Comparison of ENCODE assay signal across 16 cellular contexts in genomic region chr17:8405499-8406016, GRCh38. TPM values are rescaled to one million over a fixed set of nuclear protein-coding genes. Genes with fewer than 3 reads are reported as not detected.
DNase-seq lines count a peak whose midpoint lies in the region; ATAC-seq, FAIRE-seq and TF ChIP-seq lines count a peak whose summit lies in the region.
"Had no signal": no experiment of that assay in that cellular context is flagged by ENCODE, and none has a peak within 500 bp of the region (broad histone marks: within the 10 kb centered on the region; RNA-seq: fewer than 3 reads in every experiment).

No MANE protein-coding gene starts in this region.

- no peaks in the 10 kb centered on the region; the same call in 1 of the 2 replicates for H3K23me2 ChIP-seq in H1 (ENCODE audit: low read depth, low read length)

- H3K27ac ChIP-seq in BLaER1 (peak overlapping the region; percentile 41; the same call in 1 of the 2 replicates), H1 (ENCODE audit: low read depth, low read length) (no peak overlapping the region; the same call in 1 of the 2 replicates), aorta (ENCODE audit: low read depth in 1 of 2, low read length in 2 of 2) (no peak overlapping the region)

- no peak for TF ChIP-seq POLR2A in H1 (IDR thresholded peaks at IDR 0.05; ENCODE audit: control extremely low read depth in 1 of 2, low read depth in 2 of 2, low read length in 2 of 2)

- TF ChIP-seq RAD21 in H1 (IDR thresholded peaks at IDR 0.05 in 1 of 2, conservative IDR thresholded peaks at IDR 0.05 in 1 of 2; ENCODE audit: low read depth in 2 of 2, low read length in 2 of 2) = no peak

- intact Hi-C loops in mucosa of descending colon (cut with DNase I, micrococcal nuclease) (no loop called here), aorta (cut with DNase I) (loop anchor here in 1 of 2 donors (5.0 kb wide), 1 partner anchor 487 kb away; no protein-coding TSS in a partner anchor), Right ventricle myocardium superior (cut with DNase I) (no loop called here)

- H4K91ac ChIP-seq in H1 (replicated peaks; ENCODE audit: insufficient read length, low read length) = no peak overlapping the region

- POLR2A ChIA-PET in H1 (lab: Charles Lee; ENCODE audit: partially characterized antibody) = interaction anchor here (1.2 to 1.4 kb wide), 2 partner anchors 11 to 29 kb away, joined by 4 to 6 read pairs; partner anchors contain the start of gene KRABD2

- H3K23ac ChIP-seq in H1 (ENCODE audit: insufficient read length) = no peak overlapping the region

- CTCF ChIA-PET in H1 (lab: Charles Lee; ENCODE audit: partially characterized antibody) = interaction anchor here (1.6 kb wide), 1 partner anchor 65 kb away, joined by 4 read pairs; no protein-coding TSS in a partner anchor

- no peaks in the 10 kb centered on the region for H3K27me3 ChIP-seq in BLaER1
- no peaks in the 10 kb centered on the region for H3K27me3 ChIP-seq in H1 (replicated peaks in 1 of 4; ENCODE audit: control insufficient read depth in 3 of 4, extremely low read depth in 1 of 4, insufficient read depth in 3 of 4, low read length in 3 of 4)
- H3K27me3 ChIP-seq in aorta (ENCODE audit: control insufficient read depth in 1 of 2, insufficient read depth in 2 of 2, low read length in 1 of 2) = no peaks in the 10 kb centered on the region
- H3K27me3 ChIP-seq: BE2C had no signal

- no peak overlapping the region for H2BK20ac ChIP-seq in H1 (ENCODE audit: low read length)

- H3K4me1 ChIP-seq in BLaER1 = peaks cover 10% of the 10 kb centered on the region
- peaks cover 0 to 10% (median 4%) of the 10 kb centered on the region in 4 experiments; a peak in 6 of 7 replicates for H3K4me1 ChIP-seq in H1 (replicated peaks in 1 of 4; ENCODE audit: control insufficient read depth in 3 of 4, insufficient read depth in 4 of 4, low read length in 3 of 4)
- H3K4me1 ChIP-seq in mucosa of descending colon (ENCODE audit: low read depth) = no peaks in the 10 kb centered on the region
- H3K4me1 ChIP-seq in aorta (ENCODE audit: control insufficient read depth in 1 of 2, insufficient read depth in 2 of 2, low read length in 2 of 2) = no peaks in the 10 kb centered on the region
- H3K4me1 ChIP-seq: BE2C had no signal

- H2BK120ac ChIP-seq in H1 (replicated peaks; ENCODE audit: low read depth, low read length) = no peak overlapping the region

- H3K9ac ChIP-seq in BLaER1 = no peak overlapping the region; the same call in 1 of the 2 replicates
- H3K9ac ChIP-seq in H1 (replicated peaks in 1 of 4; ENCODE audit: extremely low read depth in 1 of 4, low read depth in 3 of 4, low read length in 3 of 4) = no peak overlapping the region

- H3K79me1 ChIP-seq in H1 (ENCODE audit: low read depth, low read length) = no peaks in the 10 kb centered on the region

- DNase-seq in COLO668 (lab: John Stamatoyannopoulos, UW; ENCODE audit: unreplicated experiment) (peak; percentile 6), H1 (ENCODE audit: low read depth in 1 of 2, low spot score in 2 of 2) (no peak), mucosa of descending colon (no peak), aorta (no peak), Right ventricle myocardium superior (no peak)
- DNase-seq: BE2C; CD8-positive, alpha-beta memory T cell; GF-D8 had no signal

- no peak overlapping the region; the same call in 1 of the 2 replicates for H2BK12ac ChIP-seq in H1 (ENCODE audit: low read depth, low read length)

- H4K20me1 ChIP-seq in BLaER1 = no peaks in the 10 kb centered on the region
- H4K20me1 ChIP-seq in H1 (replicated peaks in 1 of 2; ENCODE audit: control insufficient read depth in 1 of 2, insufficient read depth in 2 of 2, low read length in 2 of 2) = no peaks in the 10 kb centered on the region

- H3K14ac ChIP-seq in H1 (ENCODE audit: insufficient read length) = no peak overlapping the region

- FAIRE-seq in H1 (lab: Jason Lieb, UNC) = no peak
- FAIRE-seq: A204.1 had no signal

- no peaks in the 10 kb centered on the region for H3K9me3 ChIP-seq in BLaER1
- H3K9me3 ChIP-seq in H1 (ENCODE audit: insufficient read depth in 2 of 2, low read depth in 1 of 2, low read length in 1 of 2) = no peaks in the 10 kb centered on the region
- H3K9me3 ChIP-seq in mucosa of descending colon = no peaks in the 10 kb centered on the region
- H3K9me3 ChIP-seq in aorta (ENCODE audit: control insufficient read depth, low read length) = no peaks in the 10 kb centered on the region
- H3K9me3 ChIP-seq: BE2C had no signal

- peak overlapping the region; percentile 29; the same call in 1 of the 2 replicates for H2BK15ac ChIP-seq in H1 (ENCODE audit: low read length)

- H3K18ac ChIP-seq in H1 (ENCODE audit: extremely low read depth, low read length) = no peak overlapping the region

- H2AFZ ChIP-seq in H1 (ENCODE audit: low read length) = no peak overlapping the region

- no peak for TF ChIP-seq CTCF in H1 (IDR thresholded peaks at IDR 0.05; ENCODE audit: control extremely low read depth in 1 of 3, insufficient read depth in 1 of 3, low read depth in 1 of 3, low read length in 3 of 3)
- TF ChIP-seq CTCF in mucosa of descending colon (IDR thresholded peaks at IDR 0.05) = no peak

- no peak overlapping the region for H3K56ac ChIP-seq in H1 (replicated peaks; ENCODE audit: insufficient read length, low read depth, low read length)

- TF ChIP-seq EP300 in H1 (IDR thresholded peaks at IDR 0.05; ENCODE audit: borderline replicate concordance in 1 of 2, low read depth in 2 of 2, low read length in 2 of 2) = no peak

- H3K36me3 ChIP-seq in BLaER1 (no peaks in the 10 kb centered on the region), H1 (ENCODE audit: control insufficient read depth in 2 of 4, insufficient read depth in 4 of 4, low read length in 3 of 4) (no peaks in the 10 kb centered on the region), mucosa of descending colon (ENCODE audit: low read depth) (no peaks in the 10 kb centered on the region), aorta (ENCODE audit: control insufficient read depth in 1 of 2, insufficient read depth in 2 of 2, low read length in 1 of 2) (no peaks in the 10 kb centered on the region)
- H3K36me3 ChIP-seq: BE2C had no signal

- ATAC-seq in mucosa of descending colon = peak; percentile 8
- no peak for ATAC-seq in HG03571 (IDR thresholded peaks at IDR 0.05; ENCODE audit: unreplicated experiment)
- ATAC-seq in HG02981 (IDR thresholded peaks at IDR 0.05; ENCODE audit: unreplicated experiment) = no peak
- no peak for ATAC-seq in aorta (ENCODE audit: low FRiP score)
- no peak for ATAC-seq in Right ventricle myocardium superior (ENCODE audit: poor library complexity)
- ATAC-seq: HCT116 had no signal

- no peaks in the 10 kb centered on the region for H3K79me2 ChIP-seq in H1 (ENCODE audit: control insufficient read depth in 1 of 2, insufficient read depth in 2 of 2, low read length in 2 of 2)

- no peak overlapping the region for H4K5ac ChIP-seq in H1 (ENCODE audit: insufficient read length, low read depth, low read length)

- 96% methylated on average over 9 of the region's 11 CpGs; no CpG with 5 or more reads in 1 of the 2 experiments for WGBS in H1 (ENCODE audit: extremely low coverage in 1 of 2, insufficient coverage in 1 of 2, insufficient read length in 1 of 2, insufficient replicate concordance in 2 of 2, low coverage in 1 of 2, low lambda C conversion rate in 2 of 2, missing lambda C conversion rate in 1 of 2), 2 experiments
- 91 to 92% methylated on average over 11 of the region's 11 CpGs for WGBS in aorta, 2 donors

- H3K4me3 ChIP-seq in BLaER1 = no peak overlapping the region
- no peak overlapping the region for H3K4me3 ChIP-seq in H1 (ENCODE audit: extremely low read depth in 1 of 4, insufficient read depth in 2 of 4, low read depth in 3 of 4, low read length in 4 of 4)
- no peak overlapping the region for H3K4me3 ChIP-seq in mucosa of descending colon
- H3K4me3 ChIP-seq in aorta (ENCODE audit: low read length in 2 of 2) = no peak overlapping the region

- peak overlapping the region; percentile 50 for H3K4me2 ChIP-seq in BLaER1
- no peak overlapping the region for H3K4me2 ChIP-seq in H1 (ENCODE audit: insufficient read depth in 1 of 2, low read depth in 2 of 2, low read length in 2 of 2)

- H3K4ac ChIP-seq in H1 (replicated peaks; ENCODE audit: insufficient read length, low read depth, low read length) = no peak overlapping the region

- no peak overlapping the region for H4K8ac ChIP-seq in H1 (ENCODE audit: extremely low read depth, insufficient read depth, low read length)

- no peak overlapping the region for H2BK5ac ChIP-seq in H1 (ENCODE audit: low read depth, low read length)

- no peak overlapping the region for H2AK5ac ChIP-seq in H1 (ENCODE audit: low read depth, low read length)

RNA-seq across cellular contexts. Expression of gene RNF222, which starts 7.9 kb away (rescaled TPM):
- total RNA-seq in H1 (2021; fragmentation: NEBNext Ultra II Directional; extraction: Animal tissue kit (Norgen Biotek cat#: 25700)) = not detected in 2 replicates
- polyA plus RNA-seq in H1 (2011; rRNA removed) (not detected in 2 replicates), aorta (not detected)
- not detected for polyA plus RNA-seq in H1 (2011; cell fraction: cytosol; rRNA removed)
- polyA plus RNA-seq in H1 (2011; cell fraction: nucleus; rRNA removed) = not detected
- 0.05 to 0.08 TPM in 2 of 4 replicates, not detected in the others for polyA plus RNA-seq in H1 (2012, experiment 1 of 2)
- not detected for polyA plus RNA-seq in H1 (2012, experiment 2 of 2)
- polyA plus RNA-seq in H1 (2013, experiment 1 of 2) = 0.04 TPM
- 0.06 TPM for polyA plus RNA-seq in H1 (2013, experiment 2 of 2)
- not detected in 2 replicates for polyA minus RNA-seq in H1 (2011; rRNA and poly(A)+ RNA removed)
- polyA minus RNA-seq in H1 (2011; cell fraction: cytosol; rRNA and poly(A)+ RNA removed) = not detected
- not detected for polyA minus RNA-seq in H1 (2011; cell fraction: nucleus; rRNA and poly(A)+ RNA removed)
- total RNA-seq in mucosa of descending colon (not detected), aorta (not detected), Right ventricle myocardium superior (not detected)
- total RNA-seq: CD8-positive, alpha-beta memory T cell; H4; HT1080 had no signal
- polyA plus RNA-seq: AG04450 had no signal

RNA-seq across cellular contexts. Expression of gene RPL26, which starts 22.6 kb away (rescaled TPM):
- total RNA-seq in H1 (2021; fragmentation: NEBNext Ultra II Directional; extraction: Animal tissue kit (Norgen Biotek cat#: 25700)) = 1,963 and 1,980 TPM in 2 replicates
- polyA plus RNA-seq in H1 (2011; rRNA removed) (1,277 and 2,554 TPM in 2 replicates), aorta (1,000 to 10,000 TPM; 3,230 to 6,952 TPM)
- 4,614 TPM for polyA plus RNA-seq in H1 (2011; cell fraction: cytosol; rRNA removed)
- 1,124 TPM for polyA plus RNA-seq in H1 (2011; cell fraction: nucleus; rRNA removed)
- 3,459 to 5,414 TPM (median 3,765 TPM) in 4 replicates for polyA plus RNA-seq in H1 (2012, experiment 1 of 2)
- 5,853 TPM for polyA plus RNA-seq in H1 (2012, experiment 2 of 2)
- polyA plus RNA-seq in H1 (2013, experiment 1 of 2) = 6,093 TPM
- 5,996 TPM for polyA plus RNA-seq in H1 (2013, experiment 2 of 2)
- 979 and 1,967 TPM in 2 replicates for polyA minus RNA-seq in H1 (2011; rRNA and poly(A)+ RNA removed)
- polyA minus RNA-seq in H1 (2011; cell fraction: cytosol; rRNA and poly(A)+ RNA removed) = 386 TPM
- 791 TPM for polyA minus RNA-seq in H1 (2011; cell fraction: nucleus; rRNA and poly(A)+ RNA removed)
- total RNA-seq in mucosa of descending colon (1,000 to 10,000 TPM; 1,217 to 1,361 (median 1,229) TPM), aorta (1,000 to 10,000 TPM; 1,055 to 1,238 TPM), Right ventricle myocardium superior (939 TPM)

RNA-seq across cellular contexts. Expression of gene NDEL1, which starts 30.1 kb away (rescaled TPM):
- 31.3 and 32.9 TPM in 2 replicates for total RNA-seq in H1 (2021; fragmentation: NEBNext Ultra II Directional; extraction: Animal tissue kit (Norgen Biotek cat#: 25700))
- polyA plus RNA-seq in H1 (2011; rRNA removed) (31.1 and 31.2 TPM in 2 replicates), aorta (10 to 100 TPM; 52.3 to 79.3 TPM)
- polyA plus RNA-seq in H1 (2011; cell fraction: cytosol; rRNA removed) = 24.0 TPM
- 25.5 TPM for polyA plus RNA-seq in H1 (2011; cell fraction: nucleus; rRNA removed)
- polyA plus RNA-seq in H1 (2012, experiment 1 of 2) = 16.9 to 24.7 TPM (median 18.6 TPM) in 4 replicates
- 8.4 TPM for polyA plus RNA-seq in H1 (2012, experiment 2 of 2)
- 21.6 TPM for polyA plus RNA-seq in H1 (2013, experiment 1 of 2)
- polyA plus RNA-seq in H1 (2013, experiment 2 of 2) = 22.6 TPM
- 20.7 and 24.7 TPM in 2 replicates for polyA minus RNA-seq in H1 (2011; rRNA and poly(A)+ RNA removed)
- 19.1 TPM for polyA minus RNA-seq in H1 (2011; cell fraction: cytosol; rRNA and poly(A)+ RNA removed)
- 39.1 TPM for polyA minus RNA-seq in H1 (2011; cell fraction: nucleus; rRNA and poly(A)+ RNA removed)
- total RNA-seq in mucosa of descending colon (10 to 100 TPM; 57.5 to 80.5 (median 63.6) TPM), aorta (100 to 1,000 TPM; 110 to 135 TPM), Right ventricle myocardium superior (24.8 TPM)
